In genomic region chr13:99421758-99422555, GRCh38 we compare ENCODE assay signal across 13 cellular contexts.
DNase-seq lines count a peak whose midpoint lies in the region; ATAC-seq and TF ChIP-seq lines count a peak whose summit lies in the region.
"Had no signal": no experiment of that assay in that cellular context is flagged by ENCODE, and none has a peak within 500 bp of the region (broad histone marks: within the 10 kb centered on the region; RNA-seq: fewer than 3 reads in every experiment).

No MANE protein-coding gene starts in this region.

- H3F3A ChIP-seq in GM23338 (replicated peaks; ENCODE audit: low read depth): no peaks in the 10 kb centered on the region

- no peak overlapping the region for H3K27ac Mint-ChIP-seq in GM23338
- no peak overlapping the region for H3K27ac Mint-ChIP-seq in activated CD8-positive, alpha-beta memory T cell treated with anti-CD3 and anti-CD28 coated beads, Interleukin-2, amount 10 ng/mL, durations not matched to agents 7 days and 5 days
- peak overlapping the region; percentile 48 to 81 for H3K27ac Mint-ChIP-seq in natural killer cell treated with Interleukin-12 subunit alpha and Interleukin-12 subunit beta and Interleukin-15 and Interleukin-18, amount 100 ng/mL, for 72 hours
- H3K27ac Mint-ChIP-seq: H9 had no signal

- no peaks in the 10 kb centered on the region for H3K36me3 ChIP-seq in GM23338 (ENCODE audit: insufficient read depth)
- H3K36me3 ChIP-seq: adrenal gland had no signal

- H3K27ac ChIP-seq in GM23338 (ENCODE audit: low read depth): no peak overlapping the region
- H3K27ac ChIP-seq: adrenal gland had no signal

- CTCF ChIA-PET in activated CD8-positive, alpha-beta memory T cell treated with anti-CD3 and anti-CD28 coated beads, Interleukin-2, amount 10 ng/mL, durations not matched to agents 7 days and 5 days (lab: Charles Lee): interaction anchor here (0.9 to 5.7 kb wide), 3 partner anchors 14 to 153 kb away, joined by 3 to 58 read pairs (median 9); no protein-coding TSS in a partner anchor

- no peak overlapping the region for H3K4me3 Mint-ChIP-seq in GM23338
- no peak overlapping the region for H3K4me3 Mint-ChIP-seq in activated CD8-positive, alpha-beta memory T cell treated with anti-CD3 and anti-CD28 coated beads, Interleukin-2, amount 10 ng/mL, durations not matched to agents 7 days and 5 days
- peak overlapping the region; percentile 66 for H3K4me3 Mint-ChIP-seq in natural killer cell treated with Interleukin-12 subunit alpha and Interleukin-12 subunit beta and Interleukin-15 and Interleukin-18, amount 100 ng/mL, for 72 hours
- H3K4me3 Mint-ChIP-seq: H9 had no signal

- ATAC-seq in GM23338 (no peak), HG03196 (IDR thresholded peaks at IDR 0.05; ENCODE audit: unreplicated experiment) (no peak)
- ATAC-seq in activated CD8-positive, alpha-beta memory T cell treated with anti-CD3 and anti-CD28 coated beads, Interleukin-2, amount 10 ng/mL, durations not matched to agents 7 days and 5 days: no peak
- peak in 1 of 2 donors; percentile 31 for ATAC-seq in natural killer cell treated with Interleukin-12 subunit alpha and Interleukin-12 subunit beta and Interleukin-15 and Interleukin-18, amount 100 ng/mL, for 72 hours

- H3K27me3 Mint-ChIP-seq in GM23338 (ENCODE audit: insufficient read depth, low read depth, poor library complexity): peaks cover 9% of the 10 kb centered on the region
- no peaks in the 10 kb centered on the region for H3K27me3 Mint-ChIP-seq in activated CD8-positive, alpha-beta memory T cell treated with anti-CD3 and anti-CD28 coated beads, Interleukin-2, amount 10 ng/mL, durations not matched to agents 7 days and 5 days
- peaks cover 9 to 17% of the 10 kb centered on the region in 2 donors for H3K27me3 Mint-ChIP-seq in natural killer cell treated with Interleukin-12 subunit alpha and Interleukin-12 subunit beta and Interleukin-15 and Interleukin-18, amount 100 ng/mL, for 72 hours

- no peak for TF ChIP-seq CTCF in GM23338 (conservative IDR thresholded peaks at IDR 0.05; ENCODE audit: low read depth in 2 of 2)

- H3K9me2 ChIP-seq in GM23338 (ENCODE audit: insufficient read depth): no peaks in the 10 kb centered on the region

- no peaks in the 10 kb centered on the region for H4K20me1 ChIP-seq in GM23338 (replicated peaks; ENCODE audit: insufficient read depth)

- no peak overlapping the region for H3K4me2 ChIP-seq in GM23338

- H3K79me2 ChIP-seq in GM23338 (replicated peaks; ENCODE audit: insufficient read depth): no peaks in the 10 kb centered on the region

- peak overlapping the region; percentile 18; the same call in 1 of the 2 replicates for H2AFZ ChIP-seq in GM23338

- no peaks in the 10 kb centered on the region; the same call in 2 of the 3 replicates for H3K36me3 Mint-ChIP-seq in GM23338 (ENCODE audit: low read depth)
- H3K36me3 Mint-ChIP-seq in activated CD8-positive, alpha-beta memory T cell treated with anti-CD3 and anti-CD28 coated beads, Interleukin-2, amount 10 ng/mL, durations not matched to agents 7 days and 5 days: peaks cover 1% of the 10 kb centered on the region
- no peaks in the 10 kb centered on the region for H3K36me3 Mint-ChIP-seq in natural killer cell treated with Interleukin-12 subunit alpha and Interleukin-12 subunit beta and Interleukin-15 and Interleukin-18, amount 100 ng/mL, for 72 hours

- no peaks in the 10 kb centered on the region; the same call in 2 of the 3 replicates for H3K9me3 Mint-ChIP-seq in GM23338
- no peaks in the 10 kb centered on the region for H3K9me3 Mint-ChIP-seq in activated CD8-positive, alpha-beta memory T cell treated with anti-CD3 and anti-CD28 coated beads, Interleukin-2, amount 10 ng/mL, durations not matched to agents 7 days and 5 days (ENCODE audit: low read depth)
- H3K9me3 Mint-ChIP-seq in natural killer cell treated with Interleukin-12 subunit alpha and Interleukin-12 subunit beta and Interleukin-15 and Interleukin-18, amount 100 ng/mL, for 72 hours: no peaks in the 10 kb centered on the region
- H3K9me3 Mint-ChIP-seq: H9 had no signal

- no peak overlapping the region for H3K4me3 ChIP-seq in GM23338
- H3K4me3 ChIP-seq: adrenal gland had no signal

- peaks cover 19% of the 10 kb centered on the region for H3K4me1 Mint-ChIP-seq in GM23338
- peaks cover 54% of the 10 kb centered on the region for H3K4me1 Mint-ChIP-seq in activated CD8-positive, alpha-beta memory T cell treated with anti-CD3 and anti-CD28 coated beads, Interleukin-2, amount 10 ng/mL, durations not matched to agents 7 days and 5 days
- peaks cover 53 to 61% of the 10 kb centered on the region in 2 donors for H3K4me1 Mint-ChIP-seq in natural killer cell treated with Interleukin-12 subunit alpha and Interleukin-12 subunit beta and Interleukin-15 and Interleukin-18, amount 100 ng/mL, for 72 hours (ENCODE audit: low read depth in 2 of 2)

- H3K4me1 ChIP-seq in GM23338 (ENCODE audit: insufficient read depth): peaks cover 16% of the 10 kb centered on the region
- H3K4me1 ChIP-seq: adrenal gland had no signal

- no peaks in the 10 kb centered on the region for H3K27me3 ChIP-seq in GM23338 (ENCODE audit: insufficient read depth)
- H3K27me3 ChIP-seq: adrenal gland had no signal

- DNase-seq in SIG-M5 treated with dmso at 0.1 percent for 504 hours (lab: John Stamatoyannopoulos, UW; ENCODE audit: unreplicated experiment): peak; percentile 78
- no peak for DNase-seq in SIG-M5 (lab: John Stamatoyannopoulos, UW)
- DNase-seq in GM23338 (ENCODE audit: low spot score): no peak
- peak; percentile 34 for DNase-seq in activated CD8-positive, alpha-beta memory T cell treated with anti-CD3 and anti-CD28 coated beads, Interleukin-2, amount 10 ng/mL, durations not matched to agents 7 days and 5 days
- DNase-seq in natural killer cell treated with Interleukin-12 subunit alpha and Interleukin-12 subunit beta and Interleukin-15 and Interleukin-18, amount 100 ng/mL, for 72 hours (ENCODE audit: low spot score): no peak
- DNase-seq in cortex of kidney (lab: John Stamatoyannopoulos, UW): no peak
- DNase-seq in NCI-H524 treated with DMSO at 0.1 percent for 48 hours (lab: John Stamatoyannopoulos, UW): no peak
- DNase-seq: 8988T, H9, NCI-H1092 treated with DMSO at 0.1 percent for 48 hours, T-helper 9 cell had no signal

TF ChIP-seq in GM23338, 12 proteins besides CTCF, POLR2A, EP300 and RAD21:
- TF ChIP-seq STAT1 (IDR thresholded peaks at IDR 0.05; ENCODE audit: unreplicated experiment): no peak
- TF ChIP-seq ZNF331 (CRISPR knock-in tag; IDR thresholded peaks at IDR 0.05; ENCODE audit: low read depth): no peak

Comparison
In these comparisons a context has a peak if more than half of its experiments do, and no peak if none do; other contexts are left out.
1. DNase-seq: peak in SIG-M5 treated with dmso at 0.1 percent for 504 hours (single experiment) and activated CD8-positive, alpha-beta memory T cell treated with anti-CD3 and anti-CD28 coated beads, Interleukin-2, amount 10 ng/mL, durations not matched to agents 7 days and 5 days (single experiment); none in SIG-M5 (single experiment), GM23338 (single experiment), natural killer cell treated with Interleukin-12 subunit alpha and Interleukin-12 subunit beta and Interleukin-15 and Interleukin-18, amount 100 ng/mL, for 72 hours (single experiment), cortex of kidney (single experiment) and NCI-H524 treated with DMSO at 0.1 percent for 48 hours (single experiment).
2. H3K27ac Mint-ChIP-seq: peak in natural killer cell treated with Interleukin-12 subunit alpha and Interleukin-12 subunit beta and Interleukin-15 and Interleukin-18, amount 100 ng/mL, for 72 hours (2 of 2); none in GM23338 (single experiment) and activated CD8-positive, alpha-beta memory T cell treated with anti-CD3 and anti-CD28 coated beads, Interleukin-2, amount 10 ng/mL, durations not matched to agents 7 days and 5 days (single experiment).